In the genomic region with DNA sequence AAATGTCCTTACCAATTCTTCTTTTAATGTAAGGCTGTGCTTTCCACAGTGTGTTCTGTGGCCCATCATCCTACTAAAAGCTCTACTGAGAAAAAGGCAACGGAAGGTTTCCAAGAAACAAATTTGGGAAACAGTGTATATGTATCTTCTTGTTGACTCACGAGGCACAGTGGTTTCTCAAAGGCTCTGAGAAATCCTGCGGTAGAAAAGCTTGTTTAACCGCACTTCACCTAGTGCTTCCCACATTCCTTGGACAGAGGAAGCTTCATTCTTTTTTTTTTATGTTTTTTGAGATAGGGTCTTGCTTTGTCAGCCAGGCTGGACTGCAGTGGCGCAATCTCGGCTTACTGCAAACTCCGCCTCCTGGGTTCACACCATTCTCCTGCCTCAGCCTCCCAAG, we compare ENCODE assay signal across 31 cellular contexts.
"Had no signal": no experiment of that assay in that cellular context is flagged by ENCODE, and none has a peak within 500 bp of the region (broad histone marks: within the 10 kb centered on the region; RNA-seq: fewer than 3 reads in every experiment).

No MANE protein-coding gene starts in this region.

- H3K9me3 ChIP-seq: ascending aorta had no signal

- DNase-seq: activated CD4-positive, alpha-beta T cell treated with anti-CD3 and anti-CD28 coated beads for 36 hours; activated CD4-positive, alpha-beta T cell treated with anti-CD3 and anti-CD28 coated beads, Interleukin-2, amount 10 ng/mL, durations not matched to agents 7 days and 5 days; activated CD4-positive, alpha-beta T cell treated with anti-CD3 and anti-CD28 coated beads, Interleukin-2, amount 50 U/mL, for 48 hours; activated CD8-positive, alpha-beta T cell treated with anti-CD3 and anti-CD28 coated beads, Interleukin-2, amount 10 ng/mL, durations not matched to agents 7 days and 5 days; activated gamma-delta T cell; activated naive CD4-positive, alpha-beta T cell treated with Interleukin-2 at 50 U/mL for 16 hours; activated naive CD8-positive, alpha-beta T cell treated with anti-CD3 and anti-CD28 coated beads, Interleukin-2, amount 10 ng/mL, durations not matched to agents 7 days and 5 days; activated T-cell treated with anti-CD3 and anti-CD28 coated beads, Interleukin-2, amount 50 U/mL, for 24 hours; amygdala; MM.1S; NCI-H1092 treated with DMSO at 0.1 percent for 48 hours; NCI-H1417; NCI-H146; NCI-H187; NCI-H2029 treated with DMSO at 0.1 percent for 48 hours; NCI-H2107; NCI-H2171; NCI-H510A; NCI-H526; NCI-H748 treated with DMSO at 0.1 percent for 48 hours; NK-92 treated with Interleukin-12 subunit alpha and Interleukin-12 subunit beta, amount 100 ng/mL, for 24 hours; PC-9; Right ventricle myocardium superior; SW 1271; T-helper 1 cell; T-helper 2 cell had no signal

- H3K4me2 ChIP-seq: KMS-11, PC-9 had no signal

- H3K27ac ChIP-seq: ascending aorta, cardiac muscle cell, KMS-11, PC-9 had no signal

- H2AFZ ChIP-seq: PC-9 had no signal

- ATAC-seq: activated CD4-positive, alpha-beta T cell treated with anti-CD3 and anti-CD28 coated beads for 36 hours; activated CD4-positive, CD25-positive, alpha-beta regulatory T cell treated with anti-CD3 and anti-CD28 coated beads, Interleukin-2, amount 50 U/mL, for 24 hours; activated CD8-positive, alpha-beta T cell treated with anti-CD3 and anti-CD28 coated beads, Interleukin-2, amount 10 ng/mL, durations not matched to agents 7 days and 5 days; WTC11 had no signal

- H3K27me3 ChIP-seq: ascending aorta, cardiac muscle cell had no signal

- H3K4me1 ChIP-seq: ascending aorta had no signal

- H3K36me3 ChIP-seq: ascending aorta, cardiac muscle cell had no signal

- H3K4me3 ChIP-seq: ascending aorta, cardiac muscle cell, PC-9 had no signal

- H3K9ac ChIP-seq: KMS-11 had no signal
